In genomic region chr6:47064274-47064673, GRCh38 we compare ENCODE assay signal across 27 cellular contexts. TPM values are rescaled to one million over a fixed set of nuclear protein-coding genes. Genes with fewer than 3 reads are reported as not detected.
DNase-seq lines count a peak whose midpoint lies in the region; ATAC-seq, FAIRE-seq and TF ChIP-seq lines count a peak whose summit lies in the region.
"Had no signal": no experiment of that assay in that cellular context is flagged by ENCODE, and none has a peak within 500 bp of the region (broad histone marks: within the 10 kb centered on the region; RNA-seq: fewer than 3 reads in every experiment).

No MANE protein-coding gene starts in this region.

- no peaks in the 10 kb centered on the region for H3K79me1 ChIP-seq in H1 (ENCODE audit: low read depth, low read length)

- H4K91ac ChIP-seq in H1 (replicated peaks; ENCODE audit: insufficient read length, low read length) = no peak overlapping the region

- 89% methylated on average over 2 of the region's 2 CpGs; no CpG with 5 or more reads in 1 of the 2 experiments for WGBS in H1 (ENCODE audit: extremely low coverage in 1 of 2, insufficient coverage in 1 of 2, insufficient read length in 1 of 2, insufficient replicate concordance in 2 of 2, low coverage in 1 of 2, low lambda C conversion rate in 2 of 2, missing lambda C conversion rate in 1 of 2), 2 experiments
- 92% methylated on average over 2 of the region's 2 CpGs for WGBS in prostate gland

- no peak overlapping the region for H4K5ac ChIP-seq in H1 (ENCODE audit: insufficient read length, low read depth, low read length)

- no peak overlapping the region for H3K23ac ChIP-seq in H1 (ENCODE audit: insufficient read length)

- H3K9me3 Mint-ChIP-seq in GM23338 = peaks cover 8% of the 10 kb centered on the region; the same call in 2 of the 3 replicates
- no peaks in the 10 kb centered on the region for H3K9me3 Mint-ChIP-seq in T-helper 2 cell treated with Interferon-gamma antibody and Interleukin-4, amounts not matched to agents 5 μg/mL and 100 μg/mL, for 36 hours
- H3K9me3 Mint-ChIP-seq: activated CD4-positive, alpha-beta memory T cell treated with anti-CD3 and anti-CD28 coated beads for 36 hours; CD8-positive, alpha-beta T cell; stimulated activated naive B cell treated with anti-CD40 and anti-IgM and Interleukin-4, amounts not matched to agents 10 μg/mL and 1 μg/mL and 100 μg/mL, for 72 hours had no signal

- CTCF ChIA-PET in H1 (lab: Charles Lee; ENCODE audit: partially characterized antibody) = interaction anchor here (1.5 kb wide), 1 partner anchor 17 kb away, joined by 4 read pairs; no protein-coding TSS in a partner anchor

- H4K20me1 ChIP-seq in GM23338 (replicated peaks; ENCODE audit: insufficient read depth) (no peaks in the 10 kb centered on the region), H1 (replicated peaks in 1 of 2; ENCODE audit: control insufficient read depth in 1 of 2, insufficient read depth in 2 of 2, low read length in 2 of 2) (no peaks in the 10 kb centered on the region)

- POLR2A ChIA-PET in H1 (lab: Charles Lee; ENCODE audit: partially characterized antibody) = no interaction called here

- no peak overlapping the region for H3K4me2 ChIP-seq in GM23338
- H3K4me2 ChIP-seq in H1 (ENCODE audit: insufficient read depth in 1 of 2, low read depth in 2 of 2, low read length in 2 of 2) = no peak overlapping the region

- intact Hi-C loops in prostate gland (cut with DNase I) = no loop called here

- TF ChIP-seq RAD21 in H1 (IDR thresholded peaks at IDR 0.05 in 1 of 2, conservative IDR thresholded peaks at IDR 0.05 in 1 of 2; ENCODE audit: low read depth in 2 of 2, low read length in 2 of 2) = no peak

- no peak overlapping the region for H2BK120ac ChIP-seq in H1 (replicated peaks; ENCODE audit: low read depth, low read length)

- no peaks in the 10 kb centered on the region for H3F3A ChIP-seq in GM23338 (replicated peaks; ENCODE audit: low read depth)

- H3K9me3 ChIP-seq in H1 (ENCODE audit: insufficient read depth in 2 of 2, low read depth in 1 of 2, low read length in 1 of 2) (peaks cover 2 to 6% of the 10 kb centered on the region in 2 experiments; a peak in 2 of 4 replicates), prostate gland (no peaks in the 10 kb centered on the region)
- H3K9me3 ChIP-seq: gastrocnemius medialis, ovary, sigmoid colon, thyroid gland had no signal

- H3K4me1 ChIP-seq in GM23338 (ENCODE audit: insufficient read depth) (no peaks in the 10 kb centered on the region), H1 (replicated peaks in 1 of 4; ENCODE audit: control insufficient read depth in 3 of 4, insufficient read depth in 4 of 4, low read length in 3 of 4) (no peaks in the 10 kb centered on the region), prostate gland (replicated peaks) (no peaks in the 10 kb centered on the region)
- H3K4me1 ChIP-seq: gastrocnemius medialis had no signal

- H3K27me3 ChIP-seq in GM23338 (ENCODE audit: insufficient read depth) (no peaks in the 10 kb centered on the region), H1 (replicated peaks in 1 of 4; ENCODE audit: control insufficient read depth in 3 of 4, extremely low read depth in 1 of 4, insufficient read depth in 3 of 4, low read length in 3 of 4) (no peaks in the 10 kb centered on the region), prostate gland (replicated peaks; ENCODE audit: insufficient read depth) (no peaks in the 10 kb centered on the region)
- H3K27me3 ChIP-seq: dorsolateral prefrontal cortex, gastrocnemius medialis, ovary, sigmoid colon, thyroid gland had no signal

- H3K14ac ChIP-seq in H1 (ENCODE audit: insufficient read length) = no peak overlapping the region

- H3K36me3 ChIP-seq in GM23338 (ENCODE audit: insufficient read depth) (no peaks in the 10 kb centered on the region), H1 (ENCODE audit: control insufficient read depth in 2 of 4, insufficient read depth in 4 of 4, low read length in 3 of 4) (no peaks in the 10 kb centered on the region), prostate gland (no peaks in the 10 kb centered on the region)
- H3K36me3 ChIP-seq: gastrocnemius medialis, ovary, sigmoid colon, thyroid gland had no signal

- H3K27ac Mint-ChIP-seq in GM23338 = no peak overlapping the region
- H3K27ac Mint-ChIP-seq in T-helper 2 cell treated with Interferon-gamma antibody and Interleukin-4, amounts not matched to agents 5 μg/mL and 100 μg/mL, for 36 hours = no peak overlapping the region
- H3K27ac Mint-ChIP-seq: activated CD4-positive, alpha-beta memory T cell treated with anti-CD3 and anti-CD28 coated beads for 36 hours; CD8-positive, alpha-beta T cell; naive thymus-derived CD8-positive, alpha-beta T cell; stimulated activated naive B cell treated with anti-CD40 and anti-IgM and Interleukin-4, amounts not matched to agents 10 μg/mL and 1 μg/mL and 100 μg/mL, for 72 hours; T-helper 17 cell had no signal

- TF ChIP-seq CTCF in GM23338 (conservative IDR thresholded peaks at IDR 0.05; ENCODE audit: low read depth in 2 of 2) = no peak
- no peak for TF ChIP-seq CTCF in H1 (IDR thresholded peaks at IDR 0.05; ENCODE audit: control extremely low read depth in 1 of 3, insufficient read depth in 1 of 3, low read depth in 1 of 3, low read length in 3 of 3)
- TF ChIP-seq CTCF in prostate gland (IDR thresholded peaks at IDR 0.05) = no peak

- H2AK5ac ChIP-seq in H1 (ENCODE audit: low read depth, low read length) = no peak overlapping the region

- no peaks in the 10 kb centered on the region for H3K36me3 Mint-ChIP-seq in GM23338 (ENCODE audit: low read depth)
- no peaks in the 10 kb centered on the region for H3K36me3 Mint-ChIP-seq in T-helper 2 cell treated with Interferon-gamma antibody and Interleukin-4, amounts not matched to agents 5 μg/mL and 100 μg/mL, for 36 hours (ENCODE audit: low read depth)
- H3K36me3 Mint-ChIP-seq: activated CD4-positive, alpha-beta memory T cell treated with anti-CD3 and anti-CD28 coated beads for 36 hours; CD8-positive, alpha-beta T cell; naive thymus-derived CD8-positive, alpha-beta T cell; stimulated activated naive B cell treated with anti-CD40 and anti-IgM and Interleukin-4, amounts not matched to agents 10 μg/mL and 1 μg/mL and 100 μg/mL, for 72 hours had no signal

- no peak overlapping the region for H2BK5ac ChIP-seq in H1 (ENCODE audit: low read depth, low read length)

- H3K27ac ChIP-seq in GM23338 (ENCODE audit: low read depth) = no peak overlapping the region
- H3K27ac ChIP-seq in H1 (ENCODE audit: low read depth, low read length) = no peak overlapping the region
- no peak overlapping the region for H3K27ac ChIP-seq in prostate gland
- H3K27ac ChIP-seq: dorsolateral prefrontal cortex, gastrocnemius medialis, GM23248, ovary, sigmoid colon, thyroid gland had no signal

- no peak overlapping the region for H3K56ac ChIP-seq in H1 (replicated peaks; ENCODE audit: insufficient read length, low read depth, low read length)

- H3K27me3 Mint-ChIP-seq in GM23338 (ENCODE audit: insufficient read depth, low read depth, poor library complexity) = peaks cover 1% of the 10 kb centered on the region
- no peaks in the 10 kb centered on the region for H3K27me3 Mint-ChIP-seq in T-helper 2 cell treated with Interferon-gamma antibody and Interleukin-4, amounts not matched to agents 5 μg/mL and 100 μg/mL, for 36 hours (ENCODE audit: low read depth)
- H3K27me3 Mint-ChIP-seq: activated CD4-positive, alpha-beta memory T cell treated with anti-CD3 and anti-CD28 coated beads for 36 hours; T-helper 17 cell had no signal

- no peak overlapping the region for H2BK12ac ChIP-seq in H1 (ENCODE audit: low read depth, low read length)

- H2BK20ac ChIP-seq in H1 (ENCODE audit: low read length) = no peak overlapping the region

- no peak overlapping the region for H3K18ac ChIP-seq in H1 (ENCODE audit: extremely low read depth, low read length)

- ATAC-seq in GM18520 (IDR thresholded peaks at IDR 0.05; ENCODE audit: unreplicated experiment) (peak; percentile 73), GM23338 (no peak), HG03159 (IDR thresholded peaks at IDR 0.05; ENCODE audit: unreplicated experiment) (peak; percentile 76)
- ATAC-seq: CD8-positive, alpha-beta T cell; gastrocnemius medialis; naive thymus-derived CD8-positive, alpha-beta T cell; T-helper 17 cell had no signal

- no peak overlapping the region for H2BK15ac ChIP-seq in H1 (ENCODE audit: low read length)

- TF ChIP-seq POLR2A in H1 (IDR thresholded peaks at IDR 0.05; ENCODE audit: control extremely low read depth in 1 of 2, low read depth in 2 of 2, low read length in 2 of 2) (no peak), prostate gland (IDR thresholded peaks at IDR 0.05) (no peak)

- no peak for FAIRE-seq in H1 (lab: Jason Lieb, UNC)

- no peaks in the 10 kb centered on the region for H3K79me2 ChIP-seq in GM23338 (replicated peaks; ENCODE audit: insufficient read depth)
- no peaks in the 10 kb centered on the region for H3K79me2 ChIP-seq in H1 (ENCODE audit: control insufficient read depth in 1 of 2, insufficient read depth in 2 of 2, low read length in 2 of 2)

- H3K9ac ChIP-seq in H1 (replicated peaks in 1 of 4; ENCODE audit: extremely low read depth in 1 of 4, low read depth in 3 of 4, low read length in 3 of 4) = no peak overlapping the region
- H3K9ac ChIP-seq: GM23248 had no signal

- 0 out of 2 replicates have a peak, but pooled peaks cover 3% of the 10 kb centered on the region for H3K9me2 ChIP-seq in GM23338 (ENCODE audit: insufficient read depth)

- no peak overlapping the region for H3K4ac ChIP-seq in H1 (replicated peaks; ENCODE audit: insufficient read length, low read depth, low read length)

- H4K8ac ChIP-seq in H1 (ENCODE audit: extremely low read depth, insufficient read depth, low read length) = no peak overlapping the region

- H3K23me2 ChIP-seq in H1 (ENCODE audit: low read depth, low read length) = no peaks in the 10 kb centered on the region

- H3K4me3 ChIP-seq in GM23338 (no peak overlapping the region), H1 (ENCODE audit: extremely low read depth in 1 of 4, insufficient read depth in 2 of 4, low read depth in 3 of 4, low read length in 4 of 4) (no peak overlapping the region), prostate gland (no peak overlapping the region)
- H3K4me3 ChIP-seq: dorsolateral prefrontal cortex, gastrocnemius medialis, GM23248, ovary, sigmoid colon, thyroid gland had no signal

- H2AFZ ChIP-seq in GM23338 = peak overlapping the region; percentile 8; the same call in 1 of the 2 replicates
- H2AFZ ChIP-seq in H1 (ENCODE audit: low read length) = peak overlapping the region; percentile 20; the same call in 1 of the 2 replicates
- H2AFZ ChIP-seq: GM23248 had no signal

- no peak overlapping the region for H3K4me3 Mint-ChIP-seq in GM23338
- H3K4me3 Mint-ChIP-seq in T-helper 2 cell treated with Interferon-gamma antibody and Interleukin-4, amounts not matched to agents 5 μg/mL and 100 μg/mL, for 36 hours = no peak overlapping the region
- H3K4me3 Mint-ChIP-seq: activated CD4-positive, alpha-beta memory T cell treated with anti-CD3 and anti-CD28 coated beads for 36 hours; CD8-positive, alpha-beta T cell; naive thymus-derived CD8-positive, alpha-beta T cell; stimulated activated naive B cell treated with anti-CD40 and anti-IgM and Interleukin-4, amounts not matched to agents 10 μg/mL and 1 μg/mL and 100 μg/mL, for 72 hours; T-helper 17 cell had no signal

- no peaks in the 10 kb centered on the region; the same call in 2 of the 3 replicates for H3K4me1 Mint-ChIP-seq in GM23338
- H3K4me1 Mint-ChIP-seq in T-helper 2 cell treated with Interferon-gamma antibody and Interleukin-4, amounts not matched to agents 5 μg/mL and 100 μg/mL, for 36 hours (ENCODE audit: low read depth) = no peaks in the 10 kb centered on the region
- H3K4me1 Mint-ChIP-seq: naive thymus-derived CD8-positive, alpha-beta T cell; stimulated activated naive B cell treated with anti-CD40 and anti-IgM and Interleukin-4, amounts not matched to agents 10 μg/mL and 1 μg/mL and 100 μg/mL, for 72 hours; T-helper 17 cell had no signal

- TF ChIP-seq EP300 in H1 (IDR thresholded peaks at IDR 0.05; ENCODE audit: borderline replicate concordance in 1 of 2, low read depth in 2 of 2, low read length in 2 of 2) = no peak

- DNase-seq in GM23338 (ENCODE audit: low spot score) (no peak), H1 (ENCODE audit: low read depth in 1 of 2, low spot score in 2 of 2) (no peak), prostate gland (ENCODE audit: low spot score) (no peak), NCI-H2029 treated with DMSO at 0.1 percent for 48 hours (lab: John Stamatoyannopoulos, UW) (no peak), NCI-H1417 (lab: John Stamatoyannopoulos, UW) (no peak)
- no peak for DNase-seq in T-helper 2 cell treated with Interferon-gamma antibody and Interleukin-4, amounts not matched to agents 5 μg/mL and 100 μg/mL, for 36 hours (ENCODE audit: low spot score)
- DNase-seq: activated CD4-positive, alpha-beta memory T cell treated with anti-CD3 and anti-CD28 coated beads for 36 hours; activated naive CD4-positive, alpha-beta T cell treated with Interleukin-2 at 50 U/mL for 16 hours; caudate nucleus; CD8-positive, alpha-beta T cell; DMS79 treated with DMSO at 0.1 percent for 48 hours; dorsolateral prefrontal cortex; erythroblast; gastrocnemius medialis; GM23248; kidney glomerular epithelial cell; mesendoderm; MM.1S; naive thymus-derived CD8-positive, alpha-beta T cell; NCI-H146; ovary; sigmoid colon; stimulated activated naive B cell treated with anti-CD40 and anti-IgM and Interleukin-4, amounts not matched to agents 10 μg/mL and 1 μg/mL and 100 μg/mL, for 72 hours; T-helper 17 cell; thyroid gland had no signal

RNA-seq across cellular contexts. Expression of gene ADGRF1, which starts 22.1 kb away (rescaled TPM):
- total RNA-seq in GM23338 (2014; rRNA removed; shearing (Covaris generic)) = not detected in 2 replicates
- polyA plus RNA-seq in GM23338 (2016; fragmentation: Nextera tagmentation; extraction: Ambion mirVana) (not detected in 2 replicates), H1 (2011; rRNA removed) (not detected in 2 replicates)
- not detected in 2 replicates for total RNA-seq in H1 (2021; fragmentation: NEBNext Ultra II Directional; extraction: Animal tissue kit (Norgen Biotek cat#: 25700))
- polyA plus RNA-seq in H1 (2011; cell fraction: cytosol; rRNA removed) = not detected
- not detected for polyA plus RNA-seq in H1 (2011; cell fraction: nucleus; rRNA removed)
- polyA plus RNA-seq in H1 (2012, experiment 1 of 2) = not detected in 4 replicates
- polyA plus RNA-seq in H1 (2012, experiment 2 of 2) = not detected
- polyA plus RNA-seq in H1 (2013, experiment 1 of 2) = not detected
- polyA plus RNA-seq in H1 (2013, experiment 2 of 2) = not detected
- polyA minus RNA-seq in H1 (2011; rRNA and poly(A)+ RNA removed) = 0.06 TPM in 1 of 2 replicates, not detected in the other
- not detected for polyA minus RNA-seq in H1 (2011; cell fraction: cytosol; rRNA and poly(A)+ RNA removed)
- not detected for polyA minus RNA-seq in H1 (2011; cell fraction: nucleus; rRNA and poly(A)+ RNA removed)
- 10 to 100 TPM in 1 of 2 donors, 1 to 10 TPM in 1; 5.6 to 11.5 TPM for total RNA-seq in prostate gland
- total RNA-seq: activated CD4-positive, alpha-beta memory T cell treated with anti-CD3 and anti-CD28 coated beads for 36 hours; CD8-positive, alpha-beta T cell; dorsolateral prefrontal cortex; gastrocnemius medialis; GM23248; naive thymus-derived CD8-positive, alpha-beta T cell; sigmoid colon; T-helper 17 cell had no signal
- polyA plus RNA-seq: GM23248; naive thymus-derived CD8-positive, alpha-beta T cell; ovary had no signal
